8 cellular contexts compared by ENCODE assay signal in the genomic region with DNA sequence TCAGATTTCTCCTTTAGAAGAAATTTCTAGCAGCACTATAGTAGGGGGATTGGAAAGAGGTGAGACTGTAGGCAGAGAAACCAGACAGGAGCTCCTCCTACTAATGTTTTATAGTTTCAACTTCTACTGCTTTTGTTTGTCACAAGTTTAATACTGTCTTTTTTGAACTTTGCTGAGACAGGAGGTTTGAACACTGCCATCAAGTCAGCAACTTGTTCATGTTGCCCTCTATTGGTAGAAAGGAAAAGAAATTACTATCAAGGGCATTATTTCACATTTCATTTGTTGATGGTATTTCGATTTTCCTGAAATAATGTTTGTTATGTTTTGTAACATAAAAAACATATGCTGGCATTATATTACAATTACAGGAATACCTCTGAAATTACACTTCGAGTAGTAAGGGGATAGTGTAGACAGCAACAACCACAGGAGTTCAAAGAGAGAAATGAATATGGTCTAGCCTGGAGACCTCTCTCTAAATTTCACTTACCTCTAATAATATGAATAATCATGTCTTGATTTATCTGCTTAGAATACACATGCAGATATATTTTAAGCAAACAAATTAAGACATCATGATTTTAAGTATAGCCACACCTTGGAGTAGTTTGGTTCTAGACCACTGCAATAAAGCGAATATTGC. TPM values are rescaled to one million over a fixed set of nuclear protein-coding genes. Genes with fewer than 3 reads are reported as not detected.
DNase-seq lines count a peak whose midpoint lies in the region; ATAC-seq and TF ChIP-seq lines count a peak whose summit lies in the region.

No MANE protein-coding gene starts in this region.

- H3K4me1 Mint-ChIP-seq in T-cell = peaks cover 3 to 5% (median 5%) of the 10 kb centered on the region in 3 donors

- H3K4me3 ChIP-seq in retinal pigment epithelial cell (ENCODE audit: low read length) = no peak overlapping the region

- no peaks in the 10 kb centered on the region for H3K36me3 Mint-ChIP-seq in T-cell

- CTCF ChIA-PET in T-cell (lab: Charles Lee) = interaction anchor here (0.5 to 1.1 kb wide), 7 partner anchors 12 to 593 kb away, joined by 3 to 4 read pairs (median 3); partner anchors contain the start of gene CFAP36 (in 1 of the 2)

- no peaks in the 10 kb centered on the region for H3K9me3 Mint-ChIP-seq in T-cell

- peak; percentile 71 for TF ChIP-seq CTCF in retinal pigment epithelial cell (conservative IDR thresholded peaks at IDR 0.05; ENCODE audit: low read depth, low read length)

- POLR2A ChIA-PET in T-cell (lab: Charles Lee) = interaction anchor here in 1 of 2 donors (0.6 kb wide), 1 partner anchor 747 kb away, joined by 3 read pairs; no protein-coding TSS in a partner anchor

- ATAC-seq in HG03064 (IDR thresholded peaks at IDR 0.05; ENCODE audit: low read depth, unreplicated experiment) (peak; percentile 61), T-cell (replicated peaks in 1 of 4) (peak; percentile 52 to 68 (median 60))

- peak; percentile 56 for DNase-seq in SIG-M5 treated with dmso at 0.1 percent for 504 hours (lab: John Stamatoyannopoulos, UW; ENCODE audit: unreplicated experiment)
- no peak for DNase-seq in SIG-M5 (lab: John Stamatoyannopoulos, UW)
- no peak for DNase-seq in T-cell
- peak; percentile 37 for DNase-seq in foreskin melanocyte
- no peak for DNase-seq in retinal pigment epithelial cell (ENCODE audit: low read depth)
- no peak for DNase-seq in retina
- no peak for DNase-seq in NCI-H226

- H3K4me3 Mint-ChIP-seq in T-cell = no peak overlapping the region

- H3K27ac Mint-ChIP-seq in T-cell = peak overlapping the region in 1 of 2 donors; percentile 1

- no peaks in the 10 kb centered on the region for H3K27me3 Mint-ChIP-seq in T-cell

RNA-seq across cellular contexts. Expression of gene CCDC88A, which starts 12.4 kb away (rescaled TPM):
- total RNA-seq in T-cell = 10 to 100 TPM; 13.2 to 15.7 (median 14.3) TPM

Comparison
In these comparisons a context has a peak if more than half of its experiments do, and no peak if none do; other contexts are left out.
1. DNase-seq: peak in SIG-M5 treated with dmso at 0.1 percent for 504 hours (single experiment) and foreskin melanocyte (single experiment); none in SIG-M5 (single experiment), T-cell (0 of 34), retinal pigment epithelial cell (single experiment), retina (single experiment) and NCI-H226 (single experiment).